27 cellular contexts compared by ENCODE assay signal in the genomic region with DNA sequence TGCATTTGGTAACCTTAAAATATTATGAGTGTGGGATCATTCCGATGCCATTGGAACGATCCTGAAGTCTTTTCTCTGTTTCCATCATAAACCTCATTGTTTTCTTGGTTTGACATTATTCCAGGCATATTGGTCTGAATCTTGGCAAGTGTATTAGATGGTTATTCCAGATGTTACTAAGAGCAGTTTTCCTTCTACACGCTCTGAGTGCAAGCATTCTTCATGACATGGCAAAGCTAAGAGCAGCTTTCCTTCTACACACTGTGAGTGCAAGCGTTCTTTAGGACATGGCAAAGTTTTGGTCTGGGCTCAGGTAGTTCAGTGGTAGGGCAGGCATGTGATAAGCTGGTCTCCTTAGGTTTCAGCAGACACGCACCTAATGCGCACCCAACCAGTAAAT. TPM values are rescaled to one million over a fixed set of nuclear protein-coding genes. Genes with fewer than 3 reads are reported as not detected.
"Had no signal": no experiment of that assay in that cellular context is flagged by ENCODE, and none has a peak within 500 bp of the region (broad histone marks: within the 10 kb centered on the region; RNA-seq: fewer than 3 reads in every experiment).

No MANE protein-coding gene starts in this region.

- H3K27ac ChIP-seq: brain microvascular endothelial cell, esophagus muscularis mucosa had no signal

- H3K9me3 ChIP-seq: esophagus muscularis mucosa had no signal

- H3K27me3 ChIP-seq: brain microvascular endothelial cell, esophagus muscularis mucosa had no signal

- H3K4me3 ChIP-seq: esophagus muscularis mucosa had no signal

- H3K36me3 Mint-ChIP-seq: activated naive CD8-positive, alpha-beta T cell had no signal

- ATAC-seq: activated CD8-positive, alpha-beta T cell treated with anti-CD3 and anti-CD28 coated beads for 36 hours; activated T-cell treated with anti-CD3 and anti-CD28 coated beads, Interleukin-2, amount 50 U/mL, for 4 hours; activated T-helper 17 cell treated with anti-CD3 and anti-CD28 coated beads, Interleukin-2, amount 50 U/mL, for 72 hours; effector memory CD8-positive, alpha-beta T cell had no signal

- H3K4me3 Mint-ChIP-seq: activated CD8-positive, alpha-beta T cell treated with anti-CD3 and anti-CD28 coated beads for 36 hours; activated naive CD8-positive, alpha-beta T cell; activated T-cell treated with anti-CD3 and anti-CD28 coated beads, Interleukin-2, amount 50 U/mL, for 4 hours; activated T-helper 17 cell treated with anti-CD3 and anti-CD28 coated beads, Interleukin-2, amount 50 U/mL, for 72 hours; effector memory CD8-positive, alpha-beta T cell had no signal

- H3K4me1 Mint-ChIP-seq: activated T-helper 17 cell treated with anti-CD3 and anti-CD28 coated beads, Interleukin-2, amount 50 U/mL, for 72 hours had no signal

- H3K27me3 Mint-ChIP-seq: activated CD8-positive, alpha-beta T cell treated with anti-CD3 and anti-CD28 coated beads for 36 hours; activated naive CD8-positive, alpha-beta T cell had no signal

- DNase-seq: activated CD4-positive, alpha-beta T cell treated with anti-CD3 and anti-CD28 coated beads for 48 hours; activated CD4-positive, alpha-beta T cell treated with anti-CD3 and anti-CD28 coated beads, Interleukin-2, amount 50 U/mL, for 1 hour; activated CD4-positive, alpha-beta T cell treated with anti-CD3 and anti-CD28 coated beads, Interleukin-2, amount 50 U/mL, for 48 hours; activated CD8-positive, alpha-beta memory T cell treated with anti-CD3 and anti-CD28 coated beads for 24 hours; activated CD8-positive, alpha-beta T cell treated with anti-CD3 and anti-CD28 coated beads for 36 hours; activated effector memory CD4-positive, alpha-beta T cell treated with Interleukin-2 at 50 U/mL for 16 hours; activated gamma-delta T cell treated with Interleukin-2 at 50 U/mL for 16 hours; activated naive CD4-positive, alpha-beta T cell treated with anti-CD3 and anti-CD28 coated beads, Interleukin-2, amount 50 U/mL, for 16 hours; activated naive CD4-positive, alpha-beta T cell treated with Interleukin-2 at 50 U/mL for 16 hours; activated T-cell treated with anti-CD3 and anti-CD28 coated beads, Interleukin-2, amount 50 U/mL, for 4 hours; amniotic stem cell; anterior cingulate cortex; brain microvascular endothelial cell; caudate nucleus; cortex of kidney; dermis blood vessel endothelial cell; effector CD4-positive, alpha-beta T cell; effector memory CD8-positive, alpha-beta T cell; erythroblast; foreskin fibroblast; glutamatergic neuron; T-helper 2 cell had no signal

- H3K36me3 ChIP-seq: brain microvascular endothelial cell, esophagus muscularis mucosa had no signal

- H3K27ac Mint-ChIP-seq: activated CD8-positive, alpha-beta T cell treated with anti-CD3 and anti-CD28 coated beads for 36 hours; activated naive CD8-positive, alpha-beta T cell; activated T-helper 17 cell treated with anti-CD3 and anti-CD28 coated beads, Interleukin-2, amount 50 U/mL, for 72 hours; effector memory CD8-positive, alpha-beta T cell had no signal

- H3K9me3 Mint-ChIP-seq: activated CD8-positive, alpha-beta T cell treated with anti-CD3 and anti-CD28 coated beads for 36 hours; activated T-cell treated with anti-CD3 and anti-CD28 coated beads, Interleukin-2, amount 50 U/mL, for 4 hours; activated T-helper 17 cell treated with anti-CD3 and anti-CD28 coated beads, Interleukin-2, amount 50 U/mL, for 72 hours; effector memory CD8-positive, alpha-beta T cell had no signal

RNA-seq across cellular contexts. Expression of a gene that starts 53.0 kb away (rescaled TPM):
- total RNA-seq: activated CD8-positive, alpha-beta T cell treated with anti-CD3 and anti-CD28 coated beads for 36 hours; activated T-helper 17 cell treated with anti-CD3 and anti-CD28 coated beads, Interleukin-2, amount 50 U/mL, for 72 hours; dermis blood vessel endothelial cell; fibroblast of lung; T-helper 1 cell treated with Interleukin-12 subunit alpha and Interleukin-12 subunit beta and Interleukin-4 antibody, amounts not matched to agents 30 ng/mL and 1 ng/mL, for 36 hours had no signal
